ENCODE assay signal across 11 cellular contexts in the genomic region with DNA sequence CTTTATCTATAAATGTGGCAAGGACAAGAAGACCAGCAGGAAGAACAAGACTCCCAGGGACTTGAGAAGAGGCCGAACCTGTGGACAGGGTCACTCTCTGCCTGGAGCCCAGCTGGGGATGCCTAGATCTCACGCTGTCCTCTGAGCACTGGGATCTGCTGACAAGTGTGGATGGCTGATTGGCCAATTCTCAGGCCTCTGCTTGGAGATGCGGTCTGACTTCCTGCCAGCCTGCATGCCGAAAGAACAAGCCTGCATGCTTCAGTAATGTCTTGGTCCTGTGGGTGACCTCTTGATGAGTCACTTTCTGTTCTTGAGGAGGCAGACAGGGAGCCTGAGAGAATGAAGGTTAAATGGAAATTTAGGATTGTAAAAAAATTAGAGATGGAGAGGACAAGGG.
A peak's percentile ranks its signal among the peaks of the same experiment; 100 is the strongest.
DNase-seq lines count a peak whose midpoint lies in the region; ATAC-seq and TF ChIP-seq lines count a peak whose summit lies in the region.
"Had no signal": no experiment of that assay in that cellular context is flagged by ENCODE, and none has a peak within 500 bp of the region (broad histone marks: within the 10 kb centered on the region; RNA-seq: fewer than 3 reads in every experiment).

No MANE protein-coding gene starts in this region.

- H3K4me1 ChIP-seq in fibroblast of lung (ENCODE audit: control insufficient read depth, extremely low read depth, insufficient read depth, low read length) (peaks cover 2% of the 10 kb centered on the region), transverse colon (no peaks in the 10 kb centered on the region)

- H3K4me1 Mint-ChIP-seq in activated CD4-positive, alpha-beta T cell treated with anti-CD3 and anti-CD28 coated beads for 36 hours, result no peaks in the 10 kb centered on the region
- H3K4me1 Mint-ChIP-seq in activated CD4-positive, alpha-beta T cell treated with anti-CD3 and anti-CD28 coated beads, Interleukin-2, amount 10 ng/mL, durations not matched to agents 7 days and 5 days, result no peaks in the 10 kb centered on the region
- no peaks in the 10 kb centered on the region for H3K4me1 Mint-ChIP-seq in activated T-cell treated with anti-CD3 and anti-CD28 coated beads, Interleukin-2, amount 50 U/mL, for 72 hours (ENCODE audit: low read depth)

- no peaks in the 10 kb centered on the region for H3K9me3 ChIP-seq in fibroblast of lung (ENCODE audit: control insufficient read depth, insufficient read depth, low read depth, low read length)
- no peaks in the 10 kb centered on the region for H3K9me3 ChIP-seq in transverse colon

- no peak overlapping the region for H2AFZ ChIP-seq in fibroblast of lung (ENCODE audit: low read length)

- CTCF ChIA-PET in activated CD4-positive, alpha-beta T cell treated with anti-CD3 and anti-CD28 coated beads for 36 hours (lab: Charles Lee), result no interaction called here
- CTCF ChIA-PET in activated CD4-positive, alpha-beta T cell treated with anti-CD3 and anti-CD28 coated beads, Interleukin-2, amount 10 ng/mL, durations not matched to agents 7 days and 5 days (lab: Charles Lee), result no interaction called here
- CTCF ChIA-PET in GM10248 (lab: Yijun Ruan, JAX), result no interaction called here

- peak overlapping the region; percentile 56 for H3K27ac ChIP-seq in fibroblast of lung (ENCODE audit: insufficient read depth, low read length)
- H3K27ac ChIP-seq in transverse colon, result no peak overlapping the region
- H3K27ac ChIP-seq: C4-2B had no signal

- TF ChIP-seq CTCF in NB4 (IDR thresholded peaks at IDR 0.05; ENCODE audit: low read depth, low read length) (no peak), fibroblast of lung (conservative IDR thresholded peaks at IDR 0.05 in 1 of 2, IDR thresholded peaks at IDR 0.05 in 1 of 2; ENCODE audit: low read depth in 1 of 2, low read length in 2 of 2) (no peak), transverse colon (IDR thresholded peaks at IDR 0.05) (no peak), GM10248 (IDR thresholded peaks at IDR 0.05; ENCODE audit: control extremely low read depth, extremely low read depth, low read depth, missing control alignments) (no peak)

- DNase-seq in activated CD4-positive, alpha-beta T cell treated with anti-CD3 and anti-CD28 coated beads for 36 hours, result peak; percentile 8
- DNase-seq in activated CD4-positive, alpha-beta T cell treated with anti-CD3 and anti-CD28 coated beads, Interleukin-2, amount 10 ng/mL, durations not matched to agents 7 days and 5 days, result no peak
- DNase-seq in NB4 (ENCODE audit: low read depth), result peak; percentile 60
- peak; percentile 98 to 100 for DNase-seq in fibroblast of lung (ENCODE audit: low read depth in 2 of 2)
- DNase-seq in transverse colon, result peak; percentile 21
- DNase-seq in GM10248 (ENCODE audit: extremely low spot score), result no peak
- DNase-seq in activated T-cell treated with anti-CD3 and anti-CD28 coated beads, Interleukin-2, amount 50 U/mL, for 72 hours, result no peak
- DNase-seq in cortex of kidney (lab: John Stamatoyannopoulos, UW), result no peak
- DNase-seq: NCI-H524 treated with DMSO at 0.1 percent for 48 hours had no signal

- ATAC-seq in activated CD4-positive, alpha-beta T cell treated with anti-CD3 and anti-CD28 coated beads for 36 hours, result no peak
- ATAC-seq in activated T-cell treated with anti-CD3 and anti-CD28 coated beads, Interleukin-2, amount 50 U/mL, for 72 hours (replicated peaks in 1 of 2), result no peak

- TF ChIP-seq POLR2A in NB4 (IDR thresholded peaks at IDR 0.05; ENCODE audit: extremely low read depth, insufficient read length), result no peak
- no peak for TF ChIP-seq POLR2A in transverse colon (IDR thresholded peaks at IDR 0.05)

- no peaks in the 10 kb centered on the region for H3K27me3 ChIP-seq in fibroblast of lung (ENCODE audit: control insufficient read depth, insufficient read depth, low read length)
- no peaks in the 10 kb centered on the region for H3K27me3 ChIP-seq in transverse colon
- H3K27me3 ChIP-seq: dorsolateral prefrontal cortex had no signal

- no peaks in the 10 kb centered on the region for H3K9me3 Mint-ChIP-seq in activated CD4-positive, alpha-beta T cell treated with anti-CD3 and anti-CD28 coated beads for 36 hours (ENCODE audit: low read depth)
- H3K9me3 Mint-ChIP-seq in activated CD4-positive, alpha-beta T cell treated with anti-CD3 and anti-CD28 coated beads, Interleukin-2, amount 10 ng/mL, durations not matched to agents 7 days and 5 days, result no peaks in the 10 kb centered on the region
- peaks cover 4 to 5% of the 10 kb centered on the region in 2 donors for H3K9me3 Mint-ChIP-seq in activated T-cell treated with anti-CD3 and anti-CD28 coated beads, Interleukin-2, amount 50 U/mL, for 72 hours

- H3K4me3 ChIP-seq in NB4 (ENCODE audit: low read depth, low read length), result no peak overlapping the region
- H3K4me3 ChIP-seq in fibroblast of lung (replicated peaks in 1 of 4; ENCODE audit: control extremely low read depth in 1 of 4, insufficient read depth in 1 of 4, low read depth in 3 of 4, low read length in 4 of 4), result no peak overlapping the region
- no peak overlapping the region for H3K4me3 ChIP-seq in transverse colon
- H3K4me3 ChIP-seq: dorsolateral prefrontal cortex had no signal

- H3K79me2 ChIP-seq in fibroblast of lung (ENCODE audit: control insufficient read depth, insufficient read depth, low read length), result no peaks in the 10 kb centered on the region

- intact Hi-C loops in activated CD4-positive, alpha-beta T cell treated with anti-CD3 and anti-CD28 coated beads for 36 hours (cut with DNase I, micrococcal nuclease), result no loop called here
- intact Hi-C loops in transverse colon (cut with DNase I; ENCODE audit: low total_unique reads), result no loop called here

- 38 to 55% methylated on average over 2 to 4 of the region's 4 CpGs for WGBS in transverse colon (ENCODE audit: low coverage in 1 of 2), 2 donors

- no peaks in the 10 kb centered on the region for H4K20me1 ChIP-seq in fibroblast of lung (ENCODE audit: control insufficient read depth, extremely low read depth, insufficient read depth, low read length)

- no peak overlapping the region for H3K27ac Mint-ChIP-seq in activated CD4-positive, alpha-beta T cell treated with anti-CD3 and anti-CD28 coated beads for 36 hours
- no peak overlapping the region for H3K27ac Mint-ChIP-seq in activated CD4-positive, alpha-beta T cell treated with anti-CD3 and anti-CD28 coated beads, Interleukin-2, amount 10 ng/mL, durations not matched to agents 7 days and 5 days
- no peak overlapping the region for H3K27ac Mint-ChIP-seq in activated T-cell treated with anti-CD3 and anti-CD28 coated beads, Interleukin-2, amount 50 U/mL, for 72 hours

- POLR2A ChIA-PET in activated CD4-positive, alpha-beta T cell treated with anti-CD3 and anti-CD28 coated beads for 36 hours (lab: Charles Lee), result no interaction called here
- POLR2A ChIA-PET in activated CD4-positive, alpha-beta T cell treated with anti-CD3 and anti-CD28 coated beads, Interleukin-2, amount 10 ng/mL, durations not matched to agents 7 days and 5 days (lab: Charles Lee), result no interaction called here
- POLR2A ChIA-PET in GM10248 (lab: Yijun Ruan, JAX), result no interaction called here

- no peak overlapping the region for H3K4me3 Mint-ChIP-seq in activated CD4-positive, alpha-beta T cell treated with anti-CD3 and anti-CD28 coated beads for 36 hours
- no peak overlapping the region for H3K4me3 Mint-ChIP-seq in activated CD4-positive, alpha-beta T cell treated with anti-CD3 and anti-CD28 coated beads, Interleukin-2, amount 10 ng/mL, durations not matched to agents 7 days and 5 days
- H3K4me3 Mint-ChIP-seq in activated T-cell treated with anti-CD3 and anti-CD28 coated beads, Interleukin-2, amount 50 U/mL, for 72 hours, result no peak overlapping the region

- TF ChIP-seq EP300 in transverse colon (IDR thresholded peaks at IDR 0.05; ENCODE audit: low read depth), result no peak

- H3K36me3 ChIP-seq in fibroblast of lung (ENCODE audit: control insufficient read depth, insufficient read depth, low read length) (no peaks in the 10 kb centered on the region), transverse colon (no peaks in the 10 kb centered on the region)

- in situ Hi-C loops in transverse colon (cut with MboI; ENCODE audit: low pct_ligation_motif_present in 1 of 4, low pct_unique_long_range_greater_than_20kb in 1 of 4, low sequenced_read_pairs in 3 of 4), result no loop called here

- no peak overlapping the region for H3K4me2 ChIP-seq in fibroblast of lung (ENCODE audit: extremely low read depth, insufficient read depth, low read length)

- peaks cover 8% of the 10 kb centered on the region for H3K27me3 Mint-ChIP-seq in activated CD4-positive, alpha-beta T cell treated with anti-CD3 and anti-CD28 coated beads for 36 hours
- H3K27me3 Mint-ChIP-seq in activated CD4-positive, alpha-beta T cell treated with anti-CD3 and anti-CD28 coated beads, Interleukin-2, amount 10 ng/mL, durations not matched to agents 7 days and 5 days, result no peaks in the 10 kb centered on the region
- H3K27me3 Mint-ChIP-seq in activated T-cell treated with anti-CD3 and anti-CD28 coated beads, Interleukin-2, amount 50 U/mL, for 72 hours (ENCODE audit: low read depth), result peaks cover 7% of the 10 kb centered on the region

- no peaks in the 10 kb centered on the region for H3K36me3 Mint-ChIP-seq in activated CD4-positive, alpha-beta T cell treated with anti-CD3 and anti-CD28 coated beads for 36 hours (ENCODE audit: low read depth)
- H3K36me3 Mint-ChIP-seq in activated CD4-positive, alpha-beta T cell treated with anti-CD3 and anti-CD28 coated beads, Interleukin-2, amount 10 ng/mL, durations not matched to agents 7 days and 5 days (ENCODE audit: low read depth), result no peaks in the 10 kb centered on the region
- no peaks in the 10 kb centered on the region for H3K36me3 Mint-ChIP-seq in activated T-cell treated with anti-CD3 and anti-CD28 coated beads, Interleukin-2, amount 50 U/mL, for 72 hours (ENCODE audit: insufficient read depth in 2 of 2)

- no peak overlapping the region for H3K9ac ChIP-seq in fibroblast of lung (ENCODE audit: insufficient read depth, low read length)

Comparison
In these comparisons a context has a peak if more than half of its experiments do, and no peak if none do; other contexts are left out.
1. DNase-seq: peak in activated CD4-positive, alpha-beta T cell treated with anti-CD3 and anti-CD28 coated beads for 36 hours (single experiment), NB4 (single experiment), fibroblast of lung (2 of 2) and transverse colon (single experiment); none in activated CD4-positive, alpha-beta T cell treated with anti-CD3 and anti-CD28 coated beads, Interleukin-2, amount 10 ng/mL, durations not matched to agents 7 days and 5 days (single experiment), GM10248 (single experiment), activated T-cell treated with anti-CD3 and anti-CD28 coated beads, Interleukin-2, amount 50 U/mL, for 72 hours (0 of 2) and cortex of kidney (single experiment).